ENCODE assay signal across 15 cellular contexts in the genomic region with DNA sequence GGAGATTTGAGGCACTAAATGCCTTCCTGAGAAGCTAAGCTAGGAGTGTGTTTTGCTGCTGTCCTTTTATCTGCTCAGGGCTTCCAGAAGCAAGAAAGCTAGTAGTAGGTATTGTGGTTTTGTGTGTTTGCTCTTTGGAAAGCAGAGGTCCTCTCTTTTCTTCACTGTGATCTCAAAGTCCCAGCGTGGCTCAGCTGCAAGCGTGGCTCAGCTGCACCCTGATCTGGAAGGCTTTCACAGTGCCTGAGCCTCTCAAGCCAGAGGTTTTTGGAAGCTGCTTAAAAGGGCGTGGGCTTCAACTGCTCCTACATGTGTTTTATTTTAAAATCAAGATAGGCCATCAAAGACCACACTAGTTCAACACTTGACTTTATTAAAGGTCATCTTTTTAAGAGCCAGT.
DNase-seq lines count a peak whose midpoint lies in the region; ATAC-seq and TF ChIP-seq lines count a peak whose summit lies in the region.
"Had no signal": no experiment of that assay in that cellular context is flagged by ENCODE, and none has a peak within 500 bp of the region (broad histone marks: within the 10 kb centered on the region; RNA-seq: fewer than 3 reads in every experiment).

No MANE protein-coding gene starts in this region.

- TF ChIP-seq POLR2A in GM18505 (IDR thresholded peaks at IDR 0.05; ENCODE audit: borderline replicate concordance, extremely low read depth, insufficient read depth, insufficient read length) = no peak

- peak overlapping the region; percentile 10 for H3K4me3 ChIP-seq in ACC112 (ENCODE audit: low read depth, low read length)
- H3K4me3 ChIP-seq: adrenal gland, SJSA1 had no signal

- H3K27me3 ChIP-seq in ACC112 (ENCODE audit: insufficient read depth, low read length) = no peaks in the 10 kb centered on the region
- H3K27me3 ChIP-seq: adrenal gland, SJSA1 had no signal

- H3K36me3 Mint-ChIP-seq in activated CD8-positive, alpha-beta T cell treated with anti-CD3 and anti-CD28 coated beads, Interleukin-2, amount 10 ng/mL, durations not matched to agents 7 days and 5 days (ENCODE audit: low read depth) = peaks cover 34% of the 10 kb centered on the region

- peaks cover 12% of the 10 kb centered on the region for H3K79me2 ChIP-seq in ACC112 (ENCODE audit: control insufficient read depth, insufficient read depth, low read length, unreplicated experiment)

- H3K4me1 ChIP-seq in ACC112 (ENCODE audit: control insufficient read depth, insufficient read depth, low read length, unreplicated experiment) = peaks cover 30% of the 10 kb centered on the region

- CTCF ChIA-PET in activated CD8-positive, alpha-beta T cell treated with anti-CD3 and anti-CD28 coated beads, Interleukin-2, amount 10 ng/mL, durations not matched to agents 7 days and 5 days (lab: Charles Lee) = interaction anchor here (1.5 to 2.0 kb wide), 3 partner anchors 40 to 158 kb away, joined by 4 to 7 read pairs (median 5); no protein-coding TSS in a partner anchor

- H3K4me3 Mint-ChIP-seq in activated CD8-positive, alpha-beta T cell treated with anti-CD3 and anti-CD28 coated beads, Interleukin-2, amount 10 ng/mL, durations not matched to agents 7 days and 5 days = no peak overlapping the region

- H3K27ac ChIP-seq in ACC112 (ENCODE audit: low read depth, low read length) = no peak overlapping the region
- H3K27ac ChIP-seq: adrenal gland, C4-2B, SJSA1 had no signal

- peaks cover 77% of the 10 kb centered on the region for H3K4me1 Mint-ChIP-seq in activated CD8-positive, alpha-beta T cell treated with anti-CD3 and anti-CD28 coated beads, Interleukin-2, amount 10 ng/mL, durations not matched to agents 7 days and 5 days (ENCODE audit: low read depth)

- intact Hi-C loops in head of caudate nucleus (cut with DNase I) = loop anchor here (10.0 kb wide), 1 partner anchor 270 kb away; the partner anchor contains the start of gene SIPA1L1

- H3K27ac Mint-ChIP-seq in activated CD8-positive, alpha-beta T cell treated with anti-CD3 and anti-CD28 coated beads, Interleukin-2, amount 10 ng/mL, durations not matched to agents 7 days and 5 days = peak overlapping the region; percentile 60

- POLR2A ChIA-PET in activated CD8-positive, alpha-beta T cell treated with anti-CD3 and anti-CD28 coated beads, Interleukin-2, amount 10 ng/mL, durations not matched to agents 7 days and 5 days (lab: Charles Lee) = interaction anchor here (1.3 kb wide), 1 partner anchor 40 kb away, joined by 3 read pairs; no protein-coding TSS in a partner anchor

- H3K9me3 Mint-ChIP-seq in activated CD8-positive, alpha-beta T cell treated with anti-CD3 and anti-CD28 coated beads, Interleukin-2, amount 10 ng/mL, durations not matched to agents 7 days and 5 days (ENCODE audit: insufficient read depth) = peaks cover 5% of the 10 kb centered on the region

- no peak overlapping the region for H2AFZ ChIP-seq in ACC112 (ENCODE audit: low read length, unreplicated experiment)

- peaks cover 13% of the 10 kb centered on the region for H3K36me3 ChIP-seq in ACC112 (ENCODE audit: insufficient read depth, low read length)
- H3K36me3 ChIP-seq: adrenal gland had no signal

- H3K27me3 Mint-ChIP-seq in activated CD8-positive, alpha-beta T cell treated with anti-CD3 and anti-CD28 coated beads, Interleukin-2, amount 10 ng/mL, durations not matched to agents 7 days and 5 days (ENCODE audit: low read depth) = no peaks in the 10 kb centered on the region

- peak; percentile 58 for ATAC-seq in activated CD8-positive, alpha-beta T cell treated with anti-CD3 and anti-CD28 coated beads, Interleukin-2, amount 10 ng/mL, durations not matched to agents 7 days and 5 days
- ATAC-seq in GM18505 (IDR thresholded peaks at IDR 0.05; ENCODE audit: unreplicated experiment) = no peak
- no peak for ATAC-seq in HG03439 (IDR thresholded peaks at IDR 0.05; ENCODE audit: unreplicated experiment)

- DNase-seq in GM03348 (ENCODE audit: low spot score) = peak; percentile 22
- DNase-seq in activated CD8-positive, alpha-beta T cell treated with anti-CD3 and anti-CD28 coated beads, Interleukin-2, amount 10 ng/mL, durations not matched to agents 7 days and 5 days = peak; percentile 43
- DNase-seq in head of caudate nucleus = peak in 26 of 42 donors; percentile 24 to 69 (median 36)
- DNase-seq in DMS53 treated with DMSO at 0.1 percent for 48 hours (lab: John Stamatoyannopoulos, UW; ENCODE audit: unreplicated experiment) = no peak
- no peak for DNase-seq in DMS153 treated with DMSO at 0.1 percent for 48 hours (lab: John Stamatoyannopoulos, UW; ENCODE audit: unreplicated experiment)
- DNase-seq: activated CD4-positive, CD25-positive, alpha-beta regulatory T cell; adrenal gland; glutamatergic neuron; NCI-H1092; NCI-H748 treated with DMSO at 0.1 percent for 48 hours had no signal

Comparison
In these comparisons a context has a peak if more than half of its experiments do, and no peak if none do; other contexts are left out.
1. DNase-seq: peak in GM03348 (single experiment), activated CD8-positive, alpha-beta T cell treated with anti-CD3 and anti-CD28 coated beads, Interleukin-2, amount 10 ng/mL, durations not matched to agents 7 days and 5 days (single experiment) and head of caudate nucleus (26 of 42); none in DMS53 treated with DMSO at 0.1 percent for 48 hours (single experiment) and DMS153 treated with DMSO at 0.1 percent for 48 hours (single experiment).